Comparison of ENCODE assay signal across 15 cellular contexts in the genomic region with DNA sequence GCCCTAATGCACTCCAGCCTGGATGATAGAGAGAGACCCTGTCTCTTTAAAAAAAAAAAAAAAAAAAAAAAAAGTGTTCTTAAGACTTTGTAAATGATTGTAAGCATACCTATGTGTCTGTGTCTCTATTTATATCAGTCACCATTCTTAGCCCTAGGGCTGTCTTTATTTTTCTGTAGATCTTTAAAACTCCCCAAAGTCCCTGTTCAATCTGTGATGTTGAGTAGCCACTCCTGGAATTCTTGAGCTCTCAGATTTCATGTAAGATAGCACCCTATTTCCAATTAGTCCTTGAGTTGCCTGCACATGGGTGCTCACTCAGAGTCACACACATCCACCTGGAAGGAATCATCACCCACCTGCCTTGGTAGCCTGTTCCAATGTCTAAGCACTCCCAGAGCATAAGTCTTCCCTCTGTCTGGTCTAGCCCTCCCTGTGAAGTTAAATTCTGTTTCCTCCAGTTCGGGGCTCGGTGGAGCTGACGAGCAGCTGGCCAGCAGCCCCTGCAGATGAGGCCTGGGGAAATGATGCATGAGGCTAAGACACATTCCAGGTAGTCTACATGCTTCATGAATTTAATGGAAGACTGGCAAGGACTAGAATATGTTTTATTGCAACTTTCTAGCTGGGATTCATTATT.
"Had no signal": no experiment of that assay in that cellular context is flagged by ENCODE, and none has a peak within 500 bp of the region (broad histone marks: within the 10 kb centered on the region; RNA-seq: fewer than 3 reads in every experiment).

No MANE protein-coding gene starts in this region.

- H3K36me3 ChIP-seq: gastrocnemius medialis, heart left ventricle, lower lobe of right lung, neutrophil, thoracic aorta had no signal

- ATAC-seq: gastrocnemius medialis; heart left ventricle; left cardiac atrium; lower lobe of right lung; stimulated activated effector memory CD8-positive, alpha-beta T cell treated with anti-CD3 and anti-CD28 coated beads, Interleukin-12 subunit alpha, Interleukin-12 subunit beta, amount 100 ng/mL, for 72 hours had no signal

- H3K27ac Mint-ChIP-seq: activated CD4-positive, alpha-beta memory T cell treated with anti-CD3 and anti-CD28 coated beads for 36 hours; immature natural killer cell had no signal

- H3K4me3 Mint-ChIP-seq: activated CD4-positive, alpha-beta memory T cell treated with anti-CD3 and anti-CD28 coated beads for 36 hours; activated T-helper 1 cell treated with anti-CD3 and anti-CD28 coated beads, Interleukin-12 subunit alpha, Interleukin-12 subunit beta, Interleukin-2, Interleukin-4 antibody, amounts not matched to agents 30 ng/mL and 10 ng/mL and 1 ng/mL, durations not matched to agents 14 hours and 24 hours and 36 hours; immature natural killer cell; naive B cell; stimulated activated effector memory CD8-positive, alpha-beta T cell treated with anti-CD3 and anti-CD28 coated beads, Interleukin-12 subunit alpha, Interleukin-12 subunit beta, amount 100 ng/mL, for 72 hours had no signal

- DNase-seq: activated CD4-positive, alpha-beta memory T cell treated with anti-CD3 and anti-CD28 coated beads for 36 hours; activated CD4-positive, alpha-beta T cell treated with anti-CD3 and anti-CD28 coated beads for 1 hour; aorta; dermis blood vessel endothelial cell; gastrocnemius medialis; heart left ventricle; immature natural killer cell; left cardiac atrium; lower lobe of right lung; naive B cell; T-helper 1 cell had no signal

- H3K4me3 ChIP-seq: gastrocnemius medialis, heart left ventricle, lower lobe of right lung, thoracic aorta had no signal

- H3K4me1 ChIP-seq: gastrocnemius medialis had no signal

- H3K36me3 Mint-ChIP-seq: activated CD4-positive, alpha-beta memory T cell treated with anti-CD3 and anti-CD28 coated beads for 36 hours; immature natural killer cell; naive B cell; stimulated activated effector memory CD8-positive, alpha-beta T cell treated with anti-CD3 and anti-CD28 coated beads, Interleukin-12 subunit alpha, Interleukin-12 subunit beta, amount 100 ng/mL, for 72 hours had no signal

- H3K9me3 Mint-ChIP-seq: activated CD4-positive, alpha-beta memory T cell treated with anti-CD3 and anti-CD28 coated beads for 36 hours; activated T-helper 1 cell treated with anti-CD3 and anti-CD28 coated beads, Interleukin-12 subunit alpha, Interleukin-12 subunit beta, Interleukin-2, Interleukin-4 antibody, amounts not matched to agents 30 ng/mL and 10 ng/mL and 1 ng/mL, durations not matched to agents 14 hours and 24 hours and 36 hours; immature natural killer cell; naive B cell; stimulated activated effector memory CD8-positive, alpha-beta T cell treated with anti-CD3 and anti-CD28 coated beads, Interleukin-12 subunit alpha, Interleukin-12 subunit beta, amount 100 ng/mL, for 72 hours had no signal

- H3K9me3 ChIP-seq: gastrocnemius medialis, heart left ventricle, lower lobe of right lung, neutrophil, thoracic aorta had no signal
